1 cellular context compared by ENCODE assay signal in genomic region chr7:139359366-139360209, GRCh38.
TF ChIP-seq lines count a peak whose summit lies in the region.

A gene with protein sequence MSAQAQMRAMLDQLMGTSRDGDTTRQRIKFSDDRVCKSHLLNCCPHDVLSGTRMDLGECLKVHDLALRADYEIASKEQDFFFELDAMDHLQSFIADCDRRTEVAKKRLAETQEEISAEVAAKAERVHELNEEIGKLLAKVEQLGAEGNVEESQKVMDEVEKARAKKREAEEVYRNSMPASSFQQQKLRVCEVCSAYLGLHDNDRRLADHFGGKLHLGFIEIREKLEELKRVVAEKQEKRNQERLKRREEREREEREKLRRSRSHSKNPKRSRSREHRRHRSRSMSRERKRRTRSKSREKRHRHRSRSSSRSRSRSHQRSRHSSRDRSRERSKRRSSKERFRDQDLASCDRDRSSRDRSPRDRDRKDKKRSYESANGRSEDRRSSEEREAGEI (plus strand): TSS chr7:139359894. CDS start chr7:139360262, 368 bp downstream.

TF ChIP-seq in HepG2, 621 proteins besides CTCF, POLR2A, EP300 and RAD21 (continued from another document and continues in another):
- TF ChIP-seq, protein P1, sequence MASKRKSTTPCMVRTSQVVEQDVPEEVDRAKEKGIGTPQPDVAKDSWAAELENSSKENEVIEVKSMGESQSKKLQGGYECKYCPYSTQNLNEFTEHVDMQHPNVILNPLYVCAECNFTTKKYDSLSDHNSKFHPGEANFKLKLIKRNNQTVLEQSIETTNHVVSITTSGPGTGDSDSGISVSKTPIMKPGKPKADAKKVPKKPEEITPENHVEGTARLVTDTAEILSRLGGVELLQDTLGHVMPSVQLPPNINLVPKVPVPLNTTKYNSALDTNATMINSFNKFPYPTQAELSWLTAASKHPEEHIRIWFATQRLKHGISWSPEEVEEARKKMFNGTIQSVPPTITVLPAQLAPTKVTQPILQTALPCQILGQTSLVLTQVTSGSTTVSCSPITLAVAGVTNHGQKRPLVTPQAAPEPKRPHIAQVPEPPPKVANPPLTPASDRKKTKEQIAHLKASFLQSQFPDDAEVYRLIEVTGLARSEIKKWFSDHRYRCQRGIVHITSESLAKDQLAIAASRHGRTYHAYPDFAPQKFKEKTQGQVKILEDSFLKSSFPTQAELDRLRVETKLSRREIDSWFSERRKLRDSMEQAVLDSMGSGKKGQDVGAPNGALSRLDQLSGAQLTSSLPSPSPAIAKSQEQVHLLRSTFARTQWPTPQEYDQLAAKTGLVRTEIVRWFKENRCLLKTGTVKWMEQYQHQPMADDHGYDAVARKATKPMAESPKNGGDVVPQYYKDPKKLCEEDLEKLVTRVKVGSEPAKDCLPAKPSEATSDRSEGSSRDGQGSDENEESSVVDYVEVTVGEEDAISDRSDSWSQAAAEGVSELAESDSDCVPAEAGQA (IDR thresholded peaks at IDR 0.05; ENCODE audit: low read depth): no peak; the same call in 1 of the 2 replicates
- TF ChIP-seq, protein P1 (CRISPR knock-in tag; IDR thresholded peaks at IDR 0.05; ENCODE audit: borderline replicate concordance): no peak; the same call in 1 of the 2 replicates
- TF ChIP-seq, protein P2, sequence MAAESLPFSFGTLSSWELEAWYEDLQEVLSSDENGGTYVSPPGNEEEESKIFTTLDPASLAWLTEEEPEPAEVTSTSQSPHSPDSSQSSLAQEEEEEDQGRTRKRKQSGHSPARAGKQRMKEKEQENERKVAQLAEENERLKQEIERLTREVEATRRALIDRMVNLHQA (CRISPR knock-in tag; IDR thresholded peaks at IDR 0.05): no peak
- no peak; the same call in 1 of the 2 replicates for TF ChIP-seq ZNF329 (CRISPR knock-in tag; IDR thresholded peaks at IDR 0.05; ENCODE audit: low read depth)
- no peak for TF ChIP-seq ZNF333 (CRISPR knock-in tag; IDR thresholded peaks at IDR 0.05; ENCODE audit: borderline replicate concordance)
- no peak for TF ChIP-seq ZBTB1 (CRISPR knock-in tag; IDR thresholded peaks at IDR 0.05; ENCODE audit: borderline replicate concordance)
- TF ChIP-seq DR1 (CRISPR knock-in tag; IDR thresholded peaks at IDR 0.05): peak; percentile 99
- TF ChIP-seq TAF15 (IDR thresholded peaks at IDR 0.05; ENCODE audit: low read depth, low read length, poor library complexity, severe bottlenecking): no peak
- peak; percentile 91; the same call in 1 of the 2 replicates for TF ChIP-seq KLF12 (CRISPR knock-in tag; IDR thresholded peaks at IDR 0.05; ENCODE audit: borderline replicate concordance)
- TF ChIP-seq NRL (CRISPR knock-in tag; IDR thresholded peaks at IDR 0.05; ENCODE audit: borderline replicate concordance): peak; percentile 70
- TF ChIP-seq ZNF317 (CRISPR knock-in tag; IDR thresholded peaks at IDR 0.05): peak; percentile 53; the same call in 1 of the 2 replicates
- peak; percentile 96; the same call in 1 of the 2 replicates for TF ChIP-seq ARNT2 (CRISPR knock-in tag; IDR thresholded peaks at IDR 0.05; ENCODE audit: low read depth)
- no peak for TF ChIP-seq ZNF570 (CRISPR knock-in tag; IDR thresholded peaks at IDR 0.05; ENCODE audit: borderline replicate concordance)
- TF ChIP-seq ZNF577 (CRISPR knock-in tag; IDR thresholded peaks at IDR 0.05; ENCODE audit: borderline replicate concordance, low read depth): no peak
- TF ChIP-seq SMAD1 (CRISPR knock-in tag; IDR thresholded peaks at IDR 0.05; ENCODE audit: borderline replicate concordance, low read depth): peak; percentile 98; the same call in 1 of the 2 replicates
- TF ChIP-seq ZNF672 (CRISPR knock-in tag; IDR thresholded peaks at IDR 0.05): peak; percentile 88; the same call in 1 of the 2 replicates
- no peak for TF ChIP-seq ATRX (CRISPR knock-in tag; IDR thresholded peaks at IDR 0.05; ENCODE audit: borderline replicate concordance)
- TF ChIP-seq HNF4A (CRISPR knock-in tag; IDR thresholded peaks at IDR 0.05): peak; percentile 5; the same call in 1 of the 2 replicates
- TF ChIP-seq FOXJ3 (CRISPR knock-in tag; IDR thresholded peaks at IDR 0.05; ENCODE audit: borderline replicate concordance): peak; percentile 84; the same call in 1 of the 2 replicates
- peak; percentile 79; the same call in 1 of the 2 replicates for TF ChIP-seq KMT2A (CRISPR knock-in tag; IDR thresholded peaks at IDR 0.05)
- TF ChIP-seq ZSCAN25 (CRISPR knock-in tag; IDR thresholded peaks at IDR 0.05): no peak; the same call in 1 of the 2 replicates
- TF ChIP-seq GATA4 (IDR thresholded peaks at IDR 0.05; ENCODE audit: borderline replicate concordance, low read depth): peak; percentile 71; the same call in 1 of the 2 replicates
- TF ChIP-seq GATAD2A (CRISPR knock-in tag; IDR thresholded peaks at IDR 0.05): peak; percentile 46; the same call in 1 of the 2 replicates
- peak; percentile 50; the same call in 1 of the 2 replicates for TF ChIP-seq ZFP41 (CRISPR knock-in tag; IDR thresholded peaks at IDR 0.05; ENCODE audit: borderline replicate concordance)
- TF ChIP-seq RXRB (CRISPR knock-in tag; IDR thresholded peaks at IDR 0.05; ENCODE audit: borderline replicate concordance): peak; percentile 27; the same call in 1 of the 2 replicates
- TF ChIP-seq CC2D1A (CRISPR knock-in tag; IDR thresholded peaks at IDR 0.05): no peak
- TF ChIP-seq AHR (CRISPR knock-in tag; IDR thresholded peaks at IDR 0.05): 0 out of 2 replicates have a peak, but pooled peaks have one; percentile 16
- peak; percentile 48 for TF ChIP-seq ZNF18 (CRISPR knock-in tag; IDR thresholded peaks at IDR 0.05; ENCODE audit: insufficient replicate concordance)
- TF ChIP-seq NR2F6 (IDR thresholded peaks at IDR 0.05): no peak
- peak; percentile 32; the same call in 1 of the 2 replicates for TF ChIP-seq NR2F6 (CRISPR knock-in tag; IDR thresholded peaks at IDR 0.05)
- TF ChIP-seq PAWR (CRISPR knock-in tag; IDR thresholded peaks at IDR 0.05; ENCODE audit: borderline replicate concordance): peak; percentile 80; the same call in 1 of the 2 replicates
- TF ChIP-seq ZNF136 (CRISPR knock-in tag; IDR thresholded peaks at IDR 0.05; ENCODE audit: low read depth): no peak
- 0 out of 2 replicates have a peak, but pooled peaks have one; percentile 93 for TF ChIP-seq ZNF572 (CRISPR knock-in tag; IDR thresholded peaks at IDR 0.05)
- peak; percentile 92 for TF ChIP-seq ZNF441 (CRISPR knock-in tag; IDR thresholded peaks at IDR 0.05; ENCODE audit: borderline replicate concordance)
- TF ChIP-seq, protein P3, sequence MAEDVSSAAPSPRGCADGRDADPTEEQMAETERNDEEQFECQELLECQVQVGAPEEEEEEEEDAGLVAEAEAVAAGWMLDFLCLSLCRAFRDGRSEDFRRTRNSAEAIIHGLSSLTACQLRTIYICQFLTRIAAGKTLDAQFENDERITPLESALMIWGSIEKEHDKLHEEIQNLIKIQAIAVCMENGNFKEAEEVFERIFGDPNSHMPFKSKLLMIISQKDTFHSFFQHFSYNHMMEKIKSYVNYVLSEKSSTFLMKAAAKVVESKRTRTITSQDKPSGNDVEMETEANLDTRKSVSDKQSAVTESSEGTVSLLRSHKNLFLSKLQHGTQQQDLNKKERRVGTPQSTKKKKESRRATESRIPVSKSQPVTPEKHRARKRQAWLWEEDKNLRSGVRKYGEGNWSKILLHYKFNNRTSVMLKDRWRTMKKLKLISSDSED (CRISPR knock-in tag; IDR thresholded peaks at IDR 0.05): no peak
- TF ChIP-seq TAF1 (CRISPR knock-in tag; IDR thresholded peaks at IDR 0.05): peak; percentile 96
- 0 out of 2 replicates have a peak, but pooled peaks have one; percentile 24 for TF ChIP-seq MIER3 (CRISPR knock-in tag; IDR thresholded peaks at IDR 0.05; ENCODE audit: borderline replicate concordance)
- TF ChIP-seq, protein P4, sequence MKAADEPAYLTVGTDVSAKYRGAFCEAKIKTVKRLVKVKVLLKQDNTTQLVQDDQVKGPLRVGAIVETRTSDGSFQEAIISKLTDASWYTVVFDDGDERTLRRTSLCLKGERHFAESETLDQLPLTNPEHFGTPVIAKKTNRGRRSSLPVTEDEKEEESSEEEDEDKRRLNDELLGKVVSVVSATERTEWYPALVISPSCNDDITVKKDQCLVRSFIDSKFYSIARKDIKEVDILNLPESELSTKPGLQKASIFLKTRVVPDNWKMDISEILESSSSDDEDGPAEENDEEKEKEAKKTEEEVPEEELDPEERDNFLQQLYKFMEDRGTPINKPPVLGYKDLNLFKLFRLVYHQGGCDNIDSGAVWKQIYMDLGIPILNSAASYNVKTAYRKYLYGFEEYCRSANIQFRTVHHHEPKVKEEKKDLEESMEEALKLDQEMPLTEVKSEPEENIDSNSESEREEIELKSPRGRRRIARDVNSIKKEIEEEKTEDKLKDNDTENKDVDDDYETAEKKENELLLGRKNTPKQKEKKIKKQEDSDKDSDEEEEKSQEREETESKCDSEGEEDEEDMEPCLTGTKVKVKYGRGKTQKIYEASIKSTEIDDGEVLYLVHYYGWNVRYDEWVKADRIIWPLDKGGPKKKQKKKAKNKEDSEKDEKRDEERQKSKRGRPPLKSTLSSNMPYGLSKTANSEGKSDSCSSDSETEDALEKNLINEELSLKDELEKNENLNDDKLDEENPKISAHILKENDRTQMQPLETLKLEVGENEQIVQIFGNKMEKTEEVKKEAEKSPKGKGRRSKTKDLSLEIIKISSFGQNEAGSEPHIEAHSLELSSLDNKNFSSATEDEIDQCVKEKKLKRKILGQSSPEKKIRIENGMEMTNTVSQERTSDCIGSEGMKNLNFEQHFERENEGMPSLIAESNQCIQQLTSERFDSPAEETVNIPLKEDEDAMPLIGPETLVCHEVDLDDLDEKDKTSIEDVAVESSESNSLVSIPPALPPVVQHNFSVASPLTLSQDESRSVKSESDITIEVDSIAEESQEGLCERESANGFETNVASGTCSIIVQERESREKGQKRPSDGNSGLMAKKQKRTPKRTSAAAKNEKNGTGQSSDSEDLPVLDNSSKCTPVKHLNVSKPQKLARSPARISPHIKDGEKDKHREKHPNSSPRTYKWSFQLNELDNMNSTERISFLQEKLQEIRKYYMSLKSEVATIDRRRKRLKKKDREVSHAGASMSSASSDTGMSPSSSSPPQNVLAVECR (CRISPR knock-in tag; IDR thresholded peaks at IDR 0.05; ENCODE audit: borderline replicate concordance): peak; percentile 85
- TF ChIP-seq RBM39 (IDR thresholded peaks at IDR 0.05; ENCODE audit: low read depth, low read length, poor library complexity, severe bottlenecking): peak; percentile 93
- peak; percentile 92 for TF ChIP-seq ZFP36L1 (CRISPR knock-in tag; IDR thresholded peaks at IDR 0.05)
- peak; percentile 75; the same call in 1 of the 2 replicates for TF ChIP-seq CENPBD1 (CRISPR knock-in tag; IDR thresholded peaks at IDR 0.05; ENCODE audit: borderline replicate concordance, low read depth)
- peak; percentile 47; the same call in 1 of the 2 replicates for TF ChIP-seq IRX3 (CRISPR knock-in tag; IDR thresholded peaks at IDR 0.05; ENCODE audit: borderline replicate concordance, low read depth)
- no peak for TF ChIP-seq ZNF282 (IDR thresholded peaks at IDR 0.05; ENCODE audit: partially characterized antibody)
- TF ChIP-seq ZNF383 (CRISPR knock-in tag; IDR thresholded peaks at IDR 0.05; ENCODE audit: borderline replicate concordance): peak; percentile 62; the same call in 1 of the 2 replicates
- peak; percentile 66 for TF ChIP-seq ZNF775 (CRISPR knock-in tag; IDR thresholded peaks at IDR 0.05; ENCODE audit: borderline replicate concordance)
- TF ChIP-seq ZBTB8A (CRISPR knock-in tag; IDR thresholded peaks at IDR 0.05; ENCODE audit: borderline replicate concordance, low read depth): peak; percentile 56; the same call in 1 of the 2 replicates
- peak; percentile 77 for TF ChIP-seq ZNF343 (CRISPR knock-in tag; IDR thresholded peaks at IDR 0.05)
- TF ChIP-seq NFYC (CRISPR knock-in tag; IDR thresholded peaks at IDR 0.05): peak; percentile 76
- TF ChIP-seq MTERF4 (CRISPR knock-in tag; IDR thresholded peaks at IDR 0.05): peak; percentile 25
- TF ChIP-seq SATB2 (CRISPR knock-in tag; IDR thresholded peaks at IDR 0.05): peak; percentile 62; the same call in 1 of the 2 replicates
- peak; percentile 87; the same call in 1 of the 2 replicates for TF ChIP-seq LBX2 (CRISPR knock-in tag; IDR thresholded peaks at IDR 0.05; ENCODE audit: borderline replicate concordance)
